Comparison of ENCODE assay signal across 8 cellular contexts in the genomic region with DNA sequence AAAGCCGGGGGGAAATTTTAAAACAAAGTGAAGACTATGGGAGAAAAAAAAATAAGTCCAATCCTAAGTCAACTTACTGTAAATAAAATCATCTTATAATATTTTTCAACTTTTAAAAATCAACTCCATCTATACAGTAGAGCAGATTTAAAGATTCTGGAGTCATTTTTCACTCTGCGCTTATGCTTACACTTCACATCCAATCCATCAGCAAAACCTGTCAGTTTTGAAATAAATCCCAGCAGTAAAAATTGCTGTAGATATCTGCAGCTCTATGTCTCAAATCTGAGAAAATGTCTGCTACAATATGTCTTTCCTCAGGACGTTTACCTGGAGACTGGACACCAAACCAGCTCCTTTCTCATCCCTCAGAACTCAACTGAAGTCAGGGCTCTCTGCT.
"Had no signal": no experiment of that assay in that cellular context is flagged by ENCODE, and none has a peak within 500 bp of the region (broad histone marks: within the 10 kb centered on the region; RNA-seq: fewer than 3 reads in every experiment).

No MANE protein-coding gene starts in this region.

- H3K27ac Mint-ChIP-seq: HFFc6 had no signal

- H3K36me3 ChIP-seq: HAP-1 had no signal

- H3K27ac ChIP-seq: GM23248 had no signal

- H3K4me3 ChIP-seq: GM23248, HAP-1, K562 had no signal

- ATAC-seq: HCT116, K562 had no signal

- H3K9me3 ChIP-seq: HAP-1 had no signal

- FAIRE-seq: HTR-8/SVneo, K562 had no signal

- H3K9ac ChIP-seq: GM23248 had no signal

- H3K4me1 ChIP-seq: HAP-1 had no signal

- H3K4me3 Mint-ChIP-seq: HFFc6 had no signal

- DNase-seq: GM23248, H7, HFFc6, IMR-90 had no signal

- H2AFZ ChIP-seq: GM23248 had no signal
